ENCODE assay signal across 8 cellular contexts in the genomic region with DNA sequence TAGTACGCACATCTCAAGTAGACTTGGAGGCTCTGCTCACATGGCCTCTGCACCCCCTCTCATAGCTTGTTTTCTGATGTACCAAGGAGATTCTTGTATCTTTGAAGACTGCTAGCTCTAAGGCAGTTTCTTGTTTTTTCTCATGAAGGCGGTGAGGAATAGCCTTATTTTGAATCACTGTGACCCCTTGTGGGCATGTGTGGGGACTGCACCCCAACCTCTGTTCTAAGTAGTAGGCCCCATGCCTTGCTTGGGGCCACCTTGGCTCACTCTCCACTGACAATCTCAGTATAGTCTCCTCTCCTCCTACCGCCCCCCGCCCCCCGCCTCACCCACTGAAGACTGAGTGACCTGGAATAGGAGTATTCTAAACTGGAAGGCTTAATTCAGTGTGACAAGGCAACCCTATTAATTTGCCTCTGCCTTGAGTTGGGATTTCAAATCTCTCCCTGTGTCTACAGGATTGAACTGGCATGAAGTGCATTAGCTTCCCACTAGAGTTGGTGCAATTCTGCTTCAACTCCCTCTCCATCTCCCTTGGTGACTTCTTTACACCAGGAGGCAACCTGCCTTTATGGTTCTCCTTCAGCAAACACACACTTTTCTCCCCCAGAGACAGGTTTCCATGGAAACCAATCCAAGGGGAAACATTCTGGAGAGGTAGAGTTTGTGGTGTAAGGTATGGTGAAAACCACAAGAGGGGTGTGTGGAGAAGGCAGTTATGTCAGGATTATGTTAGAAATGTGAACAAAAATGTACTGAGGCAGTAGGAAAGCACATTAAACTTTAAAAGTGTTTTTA.
A peak's percentile ranks its signal among the peaks of the same experiment; 100 is the strongest.
DNase-seq lines count a peak whose midpoint lies in the region; ATAC-seq, FAIRE-seq and TF ChIP-seq lines count a peak whose summit lies in the region.

No MANE protein-coding gene starts in this region.

- H3K27ac ChIP-seq in Panc1 (ENCODE audit: low read length) = no peak overlapping the region
- no peak overlapping the region for H3K27ac ChIP-seq in pancreas

- TF ChIP-seq CTCF in GM10266 (IDR thresholded peaks at IDR 0.05; ENCODE audit: control insufficient read depth, insufficient read depth, low read depth, missing control alignments) (peak; percentile 68), Panc1 (IDR thresholded peaks at IDR 0.05) (peak; percentile 85), pancreas (IDR thresholded peaks at IDR 0.05) (peak; percentile 29 to 55 (median 53)), type B pancreatic cell (conservative IDR thresholded peaks at IDR 0.05) (peak; percentile 78)

- no peaks in the 10 kb centered on the region for H3K9me3 ChIP-seq in Panc1 (ENCODE audit: control insufficient read depth, insufficient read depth, low read depth, low read length)
- no peaks in the 10 kb centered on the region for H3K9me3 ChIP-seq in pancreas

- POLR2A ChIA-PET in Panc1 (lab: Charles Lee) = no interaction called here

- FAIRE-seq in pancreas (lab: Jason Lieb, UNC) = no peak

- H3K36me3 Mint-ChIP-seq in activated T-helper 1 cell treated with anti-CD3 and anti-CD28 coated beads, Interleukin-12 subunit alpha, Interleukin-12 subunit beta, Interleukin-2, Interleukin-4 antibody, amounts not matched to agents 30 ng/mL and 10 ng/mL and 1 ng/mL, durations not matched to agents 14 hours and 24 hours and 36 hours (ENCODE audit: low read depth) = no peaks in the 10 kb centered on the region
- no peaks in the 10 kb centered on the region for H3K36me3 Mint-ChIP-seq in type B pancreatic cell

- peak; percentile 57 for DNase-seq in GM10266 (ENCODE audit: extremely low spot score)
- DNase-seq in Panc1 (ENCODE audit: low read depth, low spot score) = peak; percentile 20
- peak; percentile 27 for DNase-seq in activated T-helper 1 cell treated with anti-CD3 and anti-CD28 coated beads, Interleukin-12 subunit alpha, Interleukin-12 subunit beta, Interleukin-2, Interleukin-4 antibody, amounts not matched to agents 30 ng/mL and 10 ng/mL and 1 ng/mL, durations not matched to agents 14 hours and 24 hours and 36 hours (ENCODE audit: low spot score)
- DNase-seq in foreskin melanocyte = peak; percentile 61
- peak in 4 of 6 donors; percentile 13 to 72 (median 55) for DNase-seq in pancreas
- no peak for DNase-seq in type B pancreatic cell (ENCODE audit: extremely low spot score, unreplicated experiment)
- no peak for DNase-seq in cerebellum (ENCODE audit: low spot score)

- H3K27me3 Mint-ChIP-seq in activated T-helper 1 cell treated with anti-CD3 and anti-CD28 coated beads, Interleukin-12 subunit alpha, Interleukin-12 subunit beta, Interleukin-2, Interleukin-4 antibody, amounts not matched to agents 30 ng/mL and 10 ng/mL and 1 ng/mL, durations not matched to agents 14 hours and 24 hours and 36 hours (ENCODE audit: insufficient read depth) = no peaks in the 10 kb centered on the region
- H3K27me3 Mint-ChIP-seq in type B pancreatic cell = no peaks in the 10 kb centered on the region

- in situ Hi-C loops in Panc1 (cut with HindIII; ENCODE audit: low pct_unique_long_range_greater_than_20kb, low sequenced_read_pairs) = no loop called here

- CTCF ChIA-PET in Panc1 (lab: Charles Lee) = interaction anchor here (0.6 to 0.7 kb wide), 2 partner anchors 25 to 436 kb away, joined by 3 to 4 read pairs; no protein-coding TSS in a partner anchor

- no peaks in the 10 kb centered on the region for H3K36me3 ChIP-seq in Panc1 (ENCODE audit: control insufficient read depth, insufficient read depth, low read length)
- H3K36me3 ChIP-seq in pancreas = no peaks in the 10 kb centered on the region

- peaks cover 20% of the 10 kb centered on the region for H3K4me1 Mint-ChIP-seq in activated T-helper 1 cell treated with anti-CD3 and anti-CD28 coated beads, Interleukin-12 subunit alpha, Interleukin-12 subunit beta, Interleukin-2, Interleukin-4 antibody, amounts not matched to agents 30 ng/mL and 10 ng/mL and 1 ng/mL, durations not matched to agents 14 hours and 24 hours and 36 hours (ENCODE audit: low read depth)
- no peaks in the 10 kb centered on the region for H3K4me1 Mint-ChIP-seq in type B pancreatic cell (ENCODE audit: unreplicated experiment)

- no peaks in the 10 kb centered on the region for H3K27me3 ChIP-seq in Panc1 (ENCODE audit: control insufficient read depth, insufficient read depth, low read length)
- H3K27me3 ChIP-seq in pancreas = no peaks in the 10 kb centered on the region

- H3K4me3 Mint-ChIP-seq in activated T-helper 1 cell treated with anti-CD3 and anti-CD28 coated beads, Interleukin-12 subunit alpha, Interleukin-12 subunit beta, Interleukin-2, Interleukin-4 antibody, amounts not matched to agents 30 ng/mL and 10 ng/mL and 1 ng/mL, durations not matched to agents 14 hours and 24 hours and 36 hours = no peak overlapping the region
- no peak overlapping the region for H3K4me3 Mint-ChIP-seq in type B pancreatic cell

- WGBS in pancreas, 2 donors = 31 to 36% methylated on average over 5 of the region's 5 CpGs

- no peak overlapping the region for H3K27ac Mint-ChIP-seq in activated T-helper 1 cell treated with anti-CD3 and anti-CD28 coated beads, Interleukin-12 subunit alpha, Interleukin-12 subunit beta, Interleukin-2, Interleukin-4 antibody, amounts not matched to agents 30 ng/mL and 10 ng/mL and 1 ng/mL, durations not matched to agents 14 hours and 24 hours and 36 hours
- no peak overlapping the region for H3K27ac Mint-ChIP-seq in type B pancreatic cell

- H3K4me3 ChIP-seq in Panc1 (ENCODE audit: low read depth in 2 of 2, low read length in 2 of 2) (no peak overlapping the region), pancreas (no peak overlapping the region)

- intact Hi-C loops in Panc1 (cut with micrococcal nuclease; ENCODE audit: unreplicated experiment) (no loop called here), pancreas (cut with DNase I) (no loop called here)
- intact Hi-C loops in activated T-helper 1 cell treated with anti-CD3 and anti-CD28 coated beads, Interleukin-12 subunit alpha, Interleukin-12 subunit beta, Interleukin-2, Interleukin-4 antibody, amounts not matched to agents 30 ng/mL and 10 ng/mL and 1 ng/mL, durations not matched to agents 14 hours and 24 hours and 36 hours (cut with micrococcal nuclease) = loop anchor here (1.0 kb wide), 4 partner anchors 47 to 469 kb away; no protein-coding TSS in a partner anchor

- ATAC-seq in HG03159 (IDR thresholded peaks at IDR 0.05; ENCODE audit: unreplicated experiment) = peak; percentile 75
- peak; percentile 92 for ATAC-seq in Panc1
- peak; percentile 56 to 91 (median 84) for ATAC-seq in pancreas

- no TSS peak for BruUV-seq in Panc1 (replicated peaks; lab: Mats Ljungman, UMichigan)

- no peaks in the 10 kb centered on the region for H3K4me1 ChIP-seq in Panc1 (ENCODE audit: control insufficient read depth, insufficient read depth, low read length)
- no peaks in the 10 kb centered on the region for H3K4me1 ChIP-seq in pancreas

- H3K9me3 Mint-ChIP-seq in activated T-helper 1 cell treated with anti-CD3 and anti-CD28 coated beads, Interleukin-12 subunit alpha, Interleukin-12 subunit beta, Interleukin-2, Interleukin-4 antibody, amounts not matched to agents 30 ng/mL and 10 ng/mL and 1 ng/mL, durations not matched to agents 14 hours and 24 hours and 36 hours = peaks cover 32% of the 10 kb centered on the region
- peaks cover 5% of the 10 kb centered on the region for H3K9me3 Mint-ChIP-seq in type B pancreatic cell

Comparison
In these comparisons a context has a peak if more than half of its experiments do, and no peak if none do; other contexts are left out.
1. DNase-seq: peak in GM10266 (single experiment), Panc1 (single experiment), activated T-helper 1 cell treated with anti-CD3 and anti-CD28 coated beads, Interleukin-12 subunit alpha, Interleukin-12 subunit beta, Interleukin-2, Interleukin-4 antibody, amounts not matched to agents 30 ng/mL and 10 ng/mL and 1 ng/mL, durations not matched to agents 14 hours and 24 hours and 36 hours (single experiment), foreskin melanocyte (single experiment) and pancreas (4 of 6); none in type B pancreatic cell (single experiment) and cerebellum (single experiment).
2. Peak in every context shown above with its lines, with median percentiles within 50 percentile points of each other: CTCF ChIP-seq and ATAC-seq.